In the genomic region with DNA sequence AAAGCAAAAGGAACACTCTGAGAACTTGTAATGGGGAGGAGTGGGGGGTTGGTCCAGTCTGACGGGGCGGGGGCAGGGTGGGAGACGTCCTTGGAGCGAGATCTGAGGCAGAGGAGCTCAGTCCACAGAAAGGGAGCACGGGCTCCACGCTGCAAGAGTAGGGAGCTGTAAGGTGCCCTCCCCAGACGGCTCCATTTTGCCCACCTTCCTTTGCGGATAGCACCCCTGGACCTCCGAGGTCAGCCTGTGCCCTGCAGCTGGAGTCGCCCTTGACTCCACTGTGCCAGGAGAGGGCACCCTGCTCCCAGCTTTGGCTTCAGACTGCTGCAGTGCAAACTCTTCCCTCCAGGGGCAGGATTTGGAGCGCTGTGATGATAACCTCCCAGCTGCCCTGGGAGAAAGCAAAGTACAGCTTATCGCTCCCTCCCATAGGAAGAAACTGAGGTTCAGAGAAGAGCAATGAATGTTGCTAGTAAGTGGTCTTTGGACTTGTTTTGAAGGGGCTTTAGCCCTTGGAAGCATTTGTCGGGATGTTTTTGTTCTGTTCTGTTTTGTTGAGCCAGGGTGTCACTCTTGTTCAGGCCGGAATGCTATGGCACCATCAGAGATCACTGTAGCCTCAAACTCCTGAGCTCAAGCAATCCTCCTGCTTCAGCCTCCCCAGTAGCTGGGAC, we compare ENCODE assay signal across 8 cellular contexts. TPM values are rescaled to one million over a fixed set of nuclear protein-coding genes. Genes with fewer than 3 reads are reported as not detected.
DNase-seq lines count a peak whose midpoint lies in the region; ATAC-seq and TF ChIP-seq lines count a peak whose summit lies in the region.

No MANE protein-coding gene starts in this region.

- CTCF ChIA-PET in activated CD4-positive, alpha-beta T cell treated with anti-CD3 and anti-CD28 coated beads for 36 hours (lab: Charles Lee) = interaction anchor here (0.5 to 4.4 kb wide), 96 partner anchors 8 to 591 kb away, joined by 3 to 82 read pairs (median 5); a partner anchor contains a TSS

- no peaks in the 10 kb centered on the region for H3K27me3 ChIP-seq in ACC112 (ENCODE audit: insufficient read depth, low read length)

- peaks cover 18% of the 10 kb centered on the region for H3K27me3 Mint-ChIP-seq in activated CD4-positive, alpha-beta T cell treated with anti-CD3 and anti-CD28 coated beads for 36 hours
- peaks cover 2% of the 10 kb centered on the region for H3K27me3 Mint-ChIP-seq in chondrocyte (ENCODE audit: low read depth)

- intact Hi-C loops in activated CD4-positive, alpha-beta T cell treated with anti-CD3 and anti-CD28 coated beads for 36 hours (cut with DNase I, micrococcal nuclease) = loop anchor here (1.0 to 5.0 kb wide), 7 partner anchors 161 to 457 kb away; no protein-coding TSS in a partner anchor
- intact Hi-C loops in left colon (cut with DNase I, micrococcal nuclease) = loop anchor here in 1 of 2 donors (10.0 kb wide), 1 partner anchor 162 kb away; no protein-coding TSS in a partner anchor

- H3K79me2 ChIP-seq in ACC112 (ENCODE audit: control insufficient read depth, insufficient read depth, low read length, unreplicated experiment) = no peaks in the 10 kb centered on the region

- no peak overlapping the region for H3K27ac ChIP-seq in ACC112 (ENCODE audit: low read depth, low read length)

- no peaks in the 10 kb centered on the region for H3K36me3 ChIP-seq in ACC112 (ENCODE audit: insufficient read depth, low read length)

- TF ChIP-seq CTCF in chondrocyte (IDR thresholded peaks at IDR 0.05) = peak; percentile 100

- no peak overlapping the region for H3K27ac Mint-ChIP-seq in activated CD4-positive, alpha-beta T cell treated with anti-CD3 and anti-CD28 coated beads for 36 hours
- H3K27ac Mint-ChIP-seq in chondrocyte (ENCODE audit: unreplicated experiment) = peak overlapping the region; percentile 73

- peak overlapping the region; percentile 50 for H3K4me3 ChIP-seq in ACC112 (ENCODE audit: low read depth, low read length)

- peaks cover 26% of the 10 kb centered on the region for H3K4me1 ChIP-seq in ACC112 (ENCODE audit: control insufficient read depth, insufficient read depth, low read length, unreplicated experiment)

- POLR2A ChIA-PET in activated CD4-positive, alpha-beta T cell treated with anti-CD3 and anti-CD28 coated beads for 36 hours (lab: Charles Lee) = interaction anchor here (0.6 to 1.3 kb wide), 5 partner anchors 10 to 457 kb away, joined by 3 to 9 read pairs (median 4); a partner anchor contains a TSS

- no peak overlapping the region for H3K4me3 Mint-ChIP-seq in activated CD4-positive, alpha-beta T cell treated with anti-CD3 and anti-CD28 coated beads for 36 hours
- H3K4me3 Mint-ChIP-seq in chondrocyte (ENCODE audit: unreplicated experiment) = peak overlapping the region; percentile 56

- H3K4me1 Mint-ChIP-seq in activated CD4-positive, alpha-beta T cell treated with anti-CD3 and anti-CD28 coated beads for 36 hours = peaks cover 7% of the 10 kb centered on the region
- H3K4me1 Mint-ChIP-seq in chondrocyte (ENCODE audit: low read depth) = peaks cover 23% of the 10 kb centered on the region

- H3K36me3 Mint-ChIP-seq in activated CD4-positive, alpha-beta T cell treated with anti-CD3 and anti-CD28 coated beads for 36 hours (ENCODE audit: low read depth) = no peaks in the 10 kb centered on the region
- no peaks in the 10 kb centered on the region for H3K36me3 Mint-ChIP-seq in chondrocyte (ENCODE audit: low read depth)

- H3K9me3 Mint-ChIP-seq in activated CD4-positive, alpha-beta T cell treated with anti-CD3 and anti-CD28 coated beads for 36 hours (ENCODE audit: low read depth) = no peaks in the 10 kb centered on the region
- no peaks in the 10 kb centered on the region for H3K9me3 Mint-ChIP-seq in chondrocyte (ENCODE audit: low read depth)

- DNase-seq in NCI-H510A treated with DMSO at 0.1 percent for 48 hours (lab: John Stamatoyannopoulos, UW) (peak; percentile 92), chondrocyte (ENCODE audit: low spot score) (no peak), left colon (peak; percentile 83 to 91)
- DNase-seq in activated CD4-positive, alpha-beta T cell treated with anti-CD3 and anti-CD28 coated beads for 36 hours = peak; percentile 94
- peak; percentile 75 for DNase-seq in stimulated activated CD4-positive, alpha-beta T cell treated with anti-CD3 and anti-CD28 coated beads, Interleukin-2, amount 100 ng/mL, for 4 hours (ENCODE audit: low read depth)

- H2AFZ ChIP-seq in ACC112 (ENCODE audit: low read length, unreplicated experiment) = peak overlapping the region; percentile 30

- ATAC-seq in GM18868 (IDR thresholded peaks at IDR 0.05; ENCODE audit: unreplicated experiment) = peak; percentile 72
- peak; percentile 89 for ATAC-seq in HG03354 (IDR thresholded peaks at IDR 0.05; ENCODE audit: poor library complexity, severe bottlenecking, unreplicated experiment)
- peak; percentile 99 for ATAC-seq in activated CD4-positive, alpha-beta T cell treated with anti-CD3 and anti-CD28 coated beads for 36 hours
- ATAC-seq in left colon = peak; percentile 80

RNA-seq across cellular contexts. Expression of a gene that starts 9.5 kb away (rescaled TPM):
- total RNA-seq in activated CD4-positive, alpha-beta T cell treated with anti-CD3 and anti-CD28 coated beads for 36 hours = 100 to 1,000 TPM; 183 to 189 TPM
- total RNA-seq in chondrocyte (98.0 to 166 TPM (median 162 TPM) in 3 replicates), left colon (10 to 100 TPM; 72.9 to 73.9 TPM)

RNA-seq across cellular contexts. Expression of a gene that starts 50.4 kb away (rescaled TPM):
- total RNA-seq in activated CD4-positive, alpha-beta T cell treated with anti-CD3 and anti-CD28 coated beads for 36 hours = 10 to 100 TPM; 41.4 to 43.5 TPM
- total RNA-seq in chondrocyte (58.2 to 96.9 TPM (median 84.8 TPM) in 3 replicates), left colon (10 to 100 TPM; 69.6 to 78.3 TPM)
